ENCODE assay signal across 23 cellular contexts in the genomic region with DNA sequence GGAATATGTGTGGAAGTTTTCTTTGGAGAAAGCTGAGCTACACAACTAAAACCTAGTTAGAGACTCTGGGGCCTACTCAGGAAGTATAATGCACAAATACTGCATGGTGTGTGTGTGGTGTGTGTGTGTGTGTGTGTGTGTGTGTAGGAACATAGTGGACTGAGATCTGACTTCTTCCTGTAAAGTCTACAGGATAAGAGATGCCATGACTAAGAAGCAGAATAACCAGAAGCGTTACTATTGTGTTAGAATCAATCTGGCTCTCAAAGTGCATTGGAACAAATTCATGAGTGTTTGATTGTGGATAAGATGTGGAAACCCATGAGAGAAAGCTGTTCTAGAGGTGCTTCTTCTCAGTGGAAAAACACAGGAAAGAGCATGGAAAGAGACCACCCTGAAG.
"Had no signal": no experiment of that assay in that cellular context is flagged by ENCODE, and none has a peak within 500 bp of the region (broad histone marks: within the 10 kb centered on the region; RNA-seq: fewer than 3 reads in every experiment).

No MANE protein-coding gene starts in this region.

- H3K36me3 Mint-ChIP-seq: activated CD8-positive, alpha-beta memory T cell treated with anti-CD3 and anti-CD28 coated beads, Interleukin-2, amount 10 ng/mL, durations not matched to agents 7 days and 5 days had no signal

- H3K27ac ChIP-seq: gastroesophageal sphincter, hepatocyte, pancreas, psoas muscle, spleen, tibial nerve, VCaP had no signal

- H3K27me3 ChIP-seq: gastroesophageal sphincter, hepatocyte, pancreas, spleen, tibial nerve had no signal

- H3K27ac Mint-ChIP-seq: activated CD4-positive, alpha-beta T cell treated with anti-CD3 and anti-CD28 coated beads, Interleukin-2, amount 10 ng/mL, durations not matched to agents 24 days and 14 days; activated CD8-positive, alpha-beta memory T cell treated with anti-CD3 and anti-CD28 coated beads, Interleukin-2, amount 10 ng/mL, durations not matched to agents 7 days and 5 days; activated CD8-positive, alpha-beta T cell treated with anti-CD3 and anti-CD28 coated beads, Interleukin-2, amount 10 ng/mL, durations not matched to agents 7 days and 5 days; activated naive CD4-positive, alpha-beta T cell treated with anti-CD3 and anti-CD28 coated beads, Interleukin-2, amount 10 ng/mL, durations not matched to agents 7 days and 5 days; activated naive CD8-positive, alpha-beta T cell treated with anti-CD3 and anti-CD28 coated beads, Interleukin-2, amount 50 U/mL, for 24 hours; dendritic cell treated with granulocyte-macrophage colony-stimulating factor and Interleukin-4, amounts not matched to agents 40 ng/mL and 50 ng/mL, for 4 days; mesothelial cell of epicardium had no signal

- DNase-seq: activated CD4-positive, alpha-beta T cell treated with anti-CD3 and anti-CD28 coated beads, Interleukin-2, amount 10 ng/mL, durations not matched to agents 24 days and 14 days; activated CD8-positive, alpha-beta memory T cell treated with anti-CD3 and anti-CD28 coated beads, Interleukin-2, amount 10 ng/mL, durations not matched to agents 7 days and 5 days; activated CD8-positive, alpha-beta T cell treated with anti-CD3 and anti-CD28 coated beads, Interleukin-2, amount 10 ng/mL, durations not matched to agents 7 days and 5 days; activated gamma-delta T cell; activated naive CD4-positive, alpha-beta T cell treated with anti-CD3 and anti-CD28 coated beads, Interleukin-2, amount 10 ng/mL, durations not matched to agents 7 days and 5 days; activated naive CD8-positive, alpha-beta T cell treated with anti-CD3 and anti-CD28 coated beads, Interleukin-2, amount 50 U/mL, for 24 hours; amygdala; islet precursor cell; left cardiac atrium; naive thymus-derived CD4-positive, alpha-beta T cell; nucleus accumbens; pancreas; psoas muscle; spleen; stimulated activated CD4-positive, alpha-beta T cell treated with anti-CD3 and anti-CD28 coated beads, Interleukin-2, amount 100 ng/mL, for 48 hours; stimulated activated naive CD4-positive, alpha-beta T cell treated with Interleukin-2 at 50 U/mL for 16 hours had no signal

- H3K4me3 ChIP-seq: gastroesophageal sphincter, hepatocyte, pancreas, psoas muscle, spleen, tibial nerve had no signal

- H3K4me2 ChIP-seq: hepatocyte had no signal

- H2AFZ ChIP-seq: hepatocyte had no signal

- H3K79me2 ChIP-seq: hepatocyte had no signal

- H3K4me1 ChIP-seq: gastroesophageal sphincter, psoas muscle, spleen, tibial nerve had no signal

- H3K9me3 ChIP-seq: gastroesophageal sphincter, pancreas, psoas muscle, spleen, tibial nerve had no signal

- H3K36me3 ChIP-seq: gastroesophageal sphincter, pancreas, spleen, tibial nerve had no signal

- ATAC-seq: activated CD8-positive, alpha-beta memory T cell treated with anti-CD3 and anti-CD28 coated beads, Interleukin-2, amount 10 ng/mL, durations not matched to agents 7 days and 5 days; activated CD8-positive, alpha-beta T cell treated with anti-CD3 and anti-CD28 coated beads, Interleukin-2, amount 10 ng/mL, durations not matched to agents 7 days and 5 days; activated naive CD8-positive, alpha-beta T cell treated with anti-CD3 and anti-CD28 coated beads, Interleukin-2, amount 50 U/mL, for 24 hours; gastroesophageal sphincter; left cardiac atrium; naive thymus-derived CD4-positive, alpha-beta T cell; pancreas; psoas muscle had no signal

- H3K9me3 Mint-ChIP-seq: central memory CD8-positive, alpha-beta T cell; dendritic cell treated with granulocyte-macrophage colony-stimulating factor and Interleukin-4, amounts not matched to agents 40 ng/mL and 50 ng/mL, for 4 days had no signal
